ENCODE assay signal across 1 cellular context in genomic region chrX:15943393-15943792, GRCh38.
TF ChIP-seq lines count a peak whose summit lies in the region.

No MANE protein-coding gene starts in this region.

TF ChIP-seq in GM12878, 131 proteins besides CTCF, POLR2A, EP300 and RAD21 (continued from another document):
- TF ChIP-seq DPF2 (IDR thresholded peaks at IDR 0.05), result no peak
- TF ChIP-seq PBX3 (IDR thresholded peaks at IDR 0.05; ENCODE audit: insufficient replicate concordance, low read depth, low read length), result no peak
- TF ChIP-seq ZNF622 (IDR thresholded peaks at IDR 0.05), result no peak
- no peak for TF ChIP-seq MEF2B (IDR thresholded peaks at IDR 0.05; ENCODE audit: partially characterized antibody, poor library complexity, severe bottlenecking)
- no peak for TF ChIP-seq POLR2AphosphoS2 (IDR thresholded peaks at IDR 0.05; ENCODE audit: low read depth, low read length)
- no peak for TF ChIP-seq NKRF (conservative IDR thresholded peaks at IDR 0.05)
